23 cellular contexts compared by ENCODE assay signal in the genomic region with DNA sequence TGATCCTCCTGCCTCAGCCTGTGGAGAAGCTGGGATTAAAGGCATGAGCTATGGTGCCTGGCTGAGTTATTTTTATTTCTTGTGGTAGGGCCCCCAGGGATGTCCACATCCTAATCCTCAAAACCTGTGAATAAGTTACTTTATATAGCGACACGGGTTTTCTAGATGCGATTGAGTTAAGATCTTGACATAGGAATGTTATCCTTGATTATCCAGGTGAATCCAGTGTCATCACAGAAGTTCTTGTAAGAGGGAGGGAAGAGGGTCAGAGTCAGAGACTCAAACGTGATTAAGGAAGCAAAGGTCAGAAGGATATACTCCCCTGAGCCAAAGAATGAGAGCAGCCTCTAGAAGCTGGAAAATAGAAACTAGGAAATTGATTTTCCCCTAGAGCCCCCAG.
"Had no signal": no experiment of that assay in that cellular context is flagged by ENCODE, and none has a peak within 500 bp of the region (broad histone marks: within the 10 kb centered on the region; RNA-seq: fewer than 3 reads in every experiment).

No MANE protein-coding gene starts in this region.

- H3K36me3 ChIP-seq: neural progenitor cell, ovary, prostate gland, right lobe of liver, sigmoid colon, stomach, thoracic aorta, thyroid gland, upper lobe of left lung had no signal

- H3K4me1 ChIP-seq: prostate gland, right lobe of liver, sigmoid colon, stomach, thyroid gland, tibial nerve, upper lobe of left lung had no signal

- H3K4me3 ChIP-seq: neural progenitor cell, ovary, prostate gland, right lobe of liver, sigmoid colon, stomach, thoracic aorta, thyroid gland, tibial nerve, upper lobe of left lung had no signal

- H3K9me3 ChIP-seq: ovary, prostate gland, right lobe of liver, sigmoid colon, stomach, thoracic aorta, thyroid gland, tibial nerve, upper lobe of left lung had no signal

- ATAC-seq: naive thymus-derived CD4-positive, alpha-beta T cell; natural killer cell; right cardiac atrium; right lobe of liver; stimulated activated effector memory CD8-positive, alpha-beta T cell treated with anti-CD3 and anti-CD28 coated beads, Interleukin-12 subunit alpha, Interleukin-12 subunit beta, amount 100 ng/mL, for 72 hours had no signal

- H3K9ac ChIP-seq: neural progenitor cell had no signal

- DNase-seq: naive thymus-derived CD4-positive, alpha-beta T cell; natural killer cell; occipital lobe; ovary; right cardiac atrium; right lobe of liver; sigmoid colon; small intestine; stimulated activated CD4-positive, alpha-beta T cell treated with anti-CD3 and anti-CD28 coated beads, Interleukin-15, amount 100 ng/mL, for 24 hours; stimulated activated CD4-positive, alpha-beta T cell treated with anti-CD3 and anti-CD28 coated beads, Interleukin-2, amount 100 ng/mL, for 24 hours; stimulated activated CD4-positive, alpha-beta T cell treated with anti-CD3 and anti-CD28 coated beads, Interleukin-2, amount 100 ng/mL, for 48 hours; stimulated activated CD4-positive, alpha-beta T cell treated with anti-CD3 and anti-CD28 coated beads, Interleukin-4, amount 100 ng/mL, for 24 hours; stimulated activated naive B cell treated with anti-CD40 and anti-IgM and Interleukin-4, amounts not matched to agents 10 μg/mL and 1 μg/mL and 100 μg/mL, for 72 hours; stimulated activated naive CD4-positive, alpha-beta T cell treated with Interleukin-2 at 50 U/mL for 16 hours; stomach; thyroid gland; trophoblast cell; upper lobe of left lung had no signal

- H2AFZ ChIP-seq: neural progenitor cell had no signal

- H3K4me2 ChIP-seq: neural progenitor cell had no signal

- H3K27ac ChIP-seq: neural progenitor cell, ovary, prostate gland, right lobe of liver, sigmoid colon, stomach, thoracic aorta, thyroid gland, tibial nerve, upper lobe of left lung had no signal

- H3K27me3 ChIP-seq: neural progenitor cell, ovary, right lobe of liver, sigmoid colon, stomach, thyroid gland, tibial nerve, upper lobe of left lung had no signal
